Comparison of ENCODE assay signal across 1 cellular context in genomic region chr2:102069311-102069974, GRCh38.
TF ChIP-seq lines count a peak whose summit lies in the region.

No MANE protein-coding gene starts in this region.

TF ChIP-seq in IMR-90, 13 proteins besides CTCF, POLR2A, EP300 and RAD21 (continued from another document):
- TF ChIP-seq ELK1 (IDR thresholded peaks at IDR 0.05; ENCODE audit: borderline replicate concordance, low read depth, low read length), result no peak
- no peak for TF ChIP-seq CHD1 (IDR thresholded peaks at IDR 0.05; ENCODE audit: low read depth, low read length)
- no peak for TF ChIP-seq RFX5 (IDR thresholded peaks at IDR 0.05; ENCODE audit: low read depth, low read length)
- TF ChIP-seq USF2 (IDR thresholded peaks at IDR 0.05; ENCODE audit: low read depth, low read length), result no peak
- no peak for TF ChIP-seq NFE2L2 (IDR thresholded peaks at IDR 0.05; ENCODE audit: low read depth, low read length)
- TF ChIP-seq MAZ (IDR thresholded peaks at IDR 0.05; ENCODE audit: borderline replicate concordance, low read depth, low read length), result no peak
TF ChIP-seq in IMR-90: peak in this region for 0.
